ENCODE assay signal across 1 cellular context in the genomic region with DNA sequence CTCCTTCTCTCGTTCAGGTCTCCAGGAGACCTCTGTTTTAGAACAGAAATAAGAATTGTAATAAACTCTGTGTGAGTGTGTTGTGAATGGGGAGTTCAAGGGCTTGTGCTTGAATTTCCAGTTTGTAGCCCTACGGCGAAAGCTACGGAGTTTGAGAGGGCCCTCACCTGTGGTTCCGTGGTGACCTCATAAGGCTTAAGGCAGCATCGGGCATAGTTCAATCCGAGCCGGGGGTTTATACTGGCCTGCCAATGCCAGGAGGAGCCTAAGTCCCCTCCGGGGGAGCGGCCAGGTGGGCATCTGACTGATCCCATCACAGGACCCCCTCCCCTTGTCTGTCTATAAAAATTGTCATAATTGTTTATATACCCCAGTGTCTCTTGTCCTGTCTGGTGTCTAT.
TF ChIP-seq lines count a peak whose summit lies in the region.

No MANE protein-coding gene starts in this region.

TF ChIP-seq in HepG2, 621 proteins besides CTCF, POLR2A, EP300 and RAD21:
- no peak for TF ChIP-seq ZNF234 (CRISPR knock-in tag; conservative IDR thresholded peaks at IDR 0.05)
- TF ChIP-seq, protein P1, sequence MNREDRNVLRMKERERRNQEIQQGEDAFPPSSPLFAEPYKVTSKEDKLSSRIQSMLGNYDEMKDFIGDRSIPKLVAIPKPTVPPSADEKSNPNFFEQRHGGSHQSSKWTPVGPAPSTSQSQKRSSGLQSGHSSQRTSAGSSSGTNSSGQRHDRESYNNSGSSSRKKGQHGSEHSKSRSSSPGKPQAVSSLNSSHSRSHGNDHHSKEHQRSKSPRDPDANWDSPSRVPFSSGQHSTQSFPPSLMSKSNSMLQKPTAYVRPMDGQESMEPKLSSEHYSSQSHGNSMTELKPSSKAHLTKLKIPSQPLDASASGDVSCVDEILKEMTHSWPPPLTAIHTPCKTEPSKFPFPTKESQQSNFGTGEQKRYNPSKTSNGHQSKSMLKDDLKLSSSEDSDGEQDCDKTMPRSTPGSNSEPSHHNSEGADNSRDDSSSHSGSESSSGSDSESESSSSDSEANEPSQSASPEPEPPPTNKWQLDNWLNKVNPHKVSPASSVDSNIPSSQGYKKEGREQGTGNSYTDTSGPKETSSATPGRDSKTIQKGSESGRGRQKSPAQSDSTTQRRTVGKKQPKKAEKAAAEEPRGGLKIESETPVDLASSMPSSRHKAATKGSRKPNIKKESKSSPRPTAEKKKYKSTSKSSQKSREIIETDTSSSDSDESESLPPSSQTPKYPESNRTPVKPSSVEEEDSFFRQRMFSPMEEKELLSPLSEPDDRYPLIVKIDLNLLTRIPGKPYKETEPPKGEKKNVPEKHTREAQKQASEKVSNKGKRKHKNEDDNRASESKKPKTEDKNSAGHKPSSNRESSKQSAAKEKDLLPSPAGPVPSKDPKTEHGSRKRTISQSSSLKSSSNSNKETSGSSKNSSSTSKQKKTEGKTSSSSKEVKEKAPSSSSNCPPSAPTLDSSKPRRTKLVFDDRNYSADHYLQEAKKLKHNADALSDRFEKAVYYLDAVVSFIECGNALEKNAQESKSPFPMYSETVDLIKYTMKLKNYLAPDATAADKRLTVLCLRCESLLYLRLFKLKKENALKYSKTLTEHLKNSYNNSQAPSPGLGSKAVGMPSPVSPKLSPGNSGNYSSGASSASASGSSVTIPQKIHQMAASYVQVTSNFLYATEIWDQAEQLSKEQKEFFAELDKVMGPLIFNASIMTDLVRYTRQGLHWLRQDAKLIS (CRISPR knock-in tag; IDR thresholded peaks at IDR 0.05), result no peak
- no peak for TF ChIP-seq ZNF766 (CRISPR knock-in tag; IDR thresholded peaks at IDR 0.05; ENCODE audit: borderline replicate concordance)
- TF ChIP-seq ZSCAN31 (CRISPR knock-in tag; IDR thresholded peaks at IDR 0.05; ENCODE audit: low read depth), result no peak
- TF ChIP-seq MAFK (conservative IDR thresholded peaks at IDR 0.05 in 1 of 2, IDR thresholded peaks at IDR 0.05 in 1 of 2; ENCODE audit: low read length in 2 of 2), result no peak
- no peak for TF ChIP-seq SRSF1 (optimal IDR thresholded peaks at IDR 0.05; ENCODE audit: low read depth, low read length)
- TF ChIP-seq SMAD3 (CRISPR knock-in tag; IDR thresholded peaks at IDR 0.05), result no peak
- TF ChIP-seq, protein P2, sequence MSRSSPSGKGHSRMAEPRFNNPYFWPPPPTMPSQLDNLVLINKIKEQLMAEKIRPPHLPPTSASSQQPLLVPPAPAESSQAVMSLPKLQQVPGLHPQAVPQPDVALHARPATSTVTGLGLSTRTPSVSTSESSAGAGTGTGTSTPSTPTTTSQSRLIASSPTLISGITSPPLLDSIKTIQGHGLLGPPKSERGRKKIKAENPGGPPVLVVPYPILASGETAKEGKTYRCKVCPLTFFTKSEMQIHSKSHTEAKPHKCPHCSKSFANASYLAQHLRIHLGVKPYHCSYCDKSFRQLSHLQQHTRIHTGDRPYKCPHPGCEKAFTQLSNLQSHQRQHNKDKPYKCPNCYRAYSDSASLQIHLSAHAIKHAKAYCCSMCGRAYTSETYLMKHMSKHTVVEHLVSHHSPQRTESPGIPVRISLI (CRISPR knock-in tag; IDR thresholded peaks at IDR 0.05; ENCODE audit: borderline replicate concordance), result no peak
- TF ChIP-seq, protein P3, sequence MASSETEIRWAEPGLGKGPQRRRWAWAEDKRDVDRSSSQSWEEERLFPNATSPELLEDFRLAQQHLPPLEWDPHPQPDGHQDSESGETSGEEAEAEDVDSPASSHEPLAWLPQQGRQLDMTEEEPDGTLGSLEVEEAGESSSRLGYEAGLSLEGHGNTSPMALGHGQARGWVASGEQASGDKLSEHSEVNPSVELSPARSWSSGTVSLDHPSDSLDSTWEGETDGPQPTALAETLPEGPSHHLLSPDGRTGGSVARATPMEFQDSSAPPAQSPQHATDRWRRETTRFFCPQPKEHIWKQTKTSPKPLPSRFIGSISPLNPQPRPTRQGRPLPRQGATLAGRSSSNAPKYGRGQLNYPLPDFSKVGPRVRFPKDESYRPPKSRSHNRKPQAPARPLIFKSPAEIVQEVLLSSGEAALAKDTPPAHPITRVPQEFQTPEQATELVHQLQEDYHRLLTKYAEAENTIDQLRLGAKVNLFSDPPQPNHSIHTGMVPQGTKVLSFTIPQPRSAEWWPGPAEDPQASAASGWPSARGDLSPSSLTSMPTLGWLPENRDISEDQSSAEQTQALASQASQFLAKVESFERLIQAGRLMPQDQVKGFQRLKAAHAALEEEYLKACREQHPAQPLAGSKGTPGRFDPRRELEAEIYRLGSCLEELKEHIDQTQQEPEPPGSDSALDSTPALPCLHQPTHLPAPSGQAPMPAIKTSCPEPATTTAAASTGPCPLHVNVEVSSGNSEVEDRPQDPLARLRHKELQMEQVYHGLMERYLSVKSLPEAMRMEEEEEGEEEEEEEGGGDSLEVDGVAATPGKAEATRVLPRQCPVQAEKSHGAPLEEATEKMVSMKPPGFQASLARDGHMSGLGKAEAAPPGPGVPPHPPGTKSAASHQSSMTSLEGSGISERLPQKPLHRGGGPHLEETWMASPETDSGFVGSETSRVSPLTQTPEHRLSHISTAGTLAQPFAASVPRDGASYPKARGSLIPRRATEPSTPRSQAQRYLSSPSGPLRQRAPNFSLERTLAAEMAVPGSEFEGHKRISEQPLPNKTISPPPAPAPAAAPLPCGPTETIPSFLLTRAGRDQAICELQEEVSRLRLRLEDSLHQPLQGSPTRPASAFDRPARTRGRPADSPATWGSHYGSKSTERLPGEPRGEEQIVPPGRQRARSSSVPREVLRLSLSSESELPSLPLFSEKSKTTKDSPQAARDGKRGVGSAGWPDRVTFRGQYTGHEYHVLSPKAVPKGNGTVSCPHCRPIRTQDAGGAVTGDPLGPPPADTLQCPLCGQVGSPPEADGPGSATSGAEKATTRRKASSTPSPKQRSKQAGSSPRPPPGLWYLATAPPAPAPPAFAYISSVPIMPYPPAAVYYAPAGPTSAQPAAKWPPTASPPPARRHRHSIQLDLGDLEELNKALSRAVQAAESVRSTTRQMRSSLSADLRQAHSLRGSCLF (CRISPR knock-in tag; IDR thresholded peaks at IDR 0.05; ENCODE audit: borderline replicate concordance), result no peak
- TF ChIP-seq, protein P4, sequence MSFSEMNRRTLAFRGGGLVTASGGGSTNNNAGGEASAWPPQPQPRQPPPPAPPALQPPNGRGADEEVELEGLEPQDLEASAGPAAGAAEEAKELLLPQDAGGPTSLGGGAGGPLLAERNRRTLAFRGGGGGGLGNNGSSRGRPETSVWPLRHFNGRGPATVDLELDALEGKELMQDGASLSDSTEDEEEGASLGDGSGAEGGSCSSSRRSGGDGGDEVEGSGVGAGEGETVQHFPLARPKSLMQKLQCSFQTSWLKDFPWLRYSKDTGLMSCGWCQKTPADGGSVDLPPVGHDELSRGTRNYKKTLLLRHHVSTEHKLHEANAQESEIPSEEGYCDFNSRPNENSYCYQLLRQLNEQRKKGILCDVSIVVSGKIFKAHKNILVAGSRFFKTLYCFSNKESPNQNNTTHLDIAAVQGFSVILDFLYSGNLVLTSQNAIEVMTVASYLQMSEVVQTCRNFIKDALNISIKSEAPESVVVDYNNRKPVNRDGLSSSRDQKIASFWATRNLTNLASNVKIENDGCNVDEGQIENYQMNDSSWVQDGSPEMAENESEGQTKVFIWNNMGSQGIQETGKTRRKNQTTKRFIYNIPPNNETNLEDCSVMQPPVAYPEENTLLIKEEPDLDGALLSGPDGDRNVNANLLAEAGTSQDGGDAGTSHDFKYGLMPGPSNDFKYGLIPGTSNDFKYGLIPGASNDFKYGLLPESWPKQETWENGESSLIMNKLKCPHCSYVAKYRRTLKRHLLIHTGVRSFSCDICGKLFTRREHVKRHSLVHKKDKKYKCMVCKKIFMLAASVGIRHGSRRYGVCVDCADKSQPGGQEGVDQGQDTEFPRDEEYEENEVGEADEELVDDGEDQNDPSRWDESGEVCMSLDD (CRISPR knock-in tag; IDR thresholded peaks at IDR 0.05; ENCODE audit: borderline replicate concordance), result no peak
- TF ChIP-seq ZNF446 (CRISPR knock-in tag; IDR thresholded peaks at IDR 0.05), result no peak
